ENCODE assay signal across 19 cellular contexts in the genomic region with DNA sequence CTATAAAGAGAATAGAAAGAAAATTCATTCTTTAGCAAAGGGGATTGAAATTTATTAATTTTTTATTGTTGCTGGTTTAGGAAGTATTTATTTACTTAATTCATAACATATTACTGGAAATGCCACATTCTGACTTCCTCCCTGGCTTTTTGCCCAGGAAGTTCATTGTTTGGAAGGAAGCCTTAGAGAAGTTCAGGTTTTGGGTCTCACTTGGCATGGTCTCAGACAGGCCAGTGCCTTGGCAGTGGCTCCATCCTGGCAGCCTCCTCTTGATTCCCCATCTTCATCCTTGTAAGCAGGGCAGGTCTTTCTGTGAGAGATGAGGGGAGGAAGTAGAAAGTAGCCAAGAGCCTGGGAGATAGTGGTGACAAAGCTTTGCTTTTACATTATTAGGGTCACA. TPM values are rescaled to one million over a fixed set of nuclear protein-coding genes. Genes with fewer than 3 reads are reported as not detected.
A peak's percentile ranks its signal among the peaks of the same experiment; 100 is the strongest.
DNase-seq lines count a peak whose midpoint lies in the region; ATAC-seq, FAIRE-seq and TF ChIP-seq lines count a peak whose summit lies in the region.
"Had no signal": no experiment of that assay in that cellular context is flagged by ENCODE, and none has a peak within 500 bp of the region (broad histone marks: within the 10 kb centered on the region; RNA-seq: fewer than 3 reads in every experiment).

No MANE protein-coding gene starts in this region.

- H3K4ac ChIP-seq in IMR-90 (ENCODE audit: low read depth, low read length) = 0 out of 2 replicates have a peak overlapping the region, but pooled peaks have one; percentile 35

- no peaks in the 10 kb centered on the region for H3K36me3 Mint-ChIP-seq in type B pancreatic cell
- H3K36me3 Mint-ChIP-seq: brain had no signal

- H4K20me1 ChIP-seq in IMR-90 (ENCODE audit: insufficient read depth, low read length) = no peaks in the 10 kb centered on the region

- peak overlapping the region; percentile 6; the same call in 1 of the 2 replicates for H2BK120ac ChIP-seq in IMR-90 (ENCODE audit: low read depth, low read length)

- TF ChIP-seq POLR2A in IMR-90 (IDR thresholded peaks at IDR 0.05; ENCODE audit: low read depth, low read length) = no peak
- TF ChIP-seq POLR2A in body of pancreas (IDR thresholded peaks at IDR 0.05) = no peak
- no peak for TF ChIP-seq POLR2A in esophagus muscularis mucosa (IDR thresholded peaks at IDR 0.05; ENCODE audit: low read depth)

- no peak for TF ChIP-seq EP300 in esophagus muscularis mucosa (IDR thresholded peaks at IDR 0.05)

- H2BK20ac ChIP-seq in IMR-90 (ENCODE audit: low read depth, low read length) = no peak overlapping the region

- H3K4me2 ChIP-seq in IMR-90 (ENCODE audit: low read depth, low read length) = no peak overlapping the region

- TF ChIP-seq CTCF in IMR-90 (conservative IDR thresholded peaks at IDR 0.05; ENCODE audit: low read depth, low read length) = no peak
- TF ChIP-seq CTCF in body of pancreas (IDR thresholded peaks at IDR 0.05) = no peak
- no peak for TF ChIP-seq CTCF in type B pancreatic cell (conservative IDR thresholded peaks at IDR 0.05)
- TF ChIP-seq CTCF in esophagus muscularis mucosa (IDR thresholded peaks at IDR 0.05) = no peak

- H3K27me3 ChIP-seq in ACC112 (ENCODE audit: insufficient read depth, low read length) (no peaks in the 10 kb centered on the region), IMR-90 (ENCODE audit: control insufficient read depth, insufficient read depth, low read length) (no peaks in the 10 kb centered on the region), body of pancreas (no peaks in the 10 kb centered on the region), esophagus muscularis mucosa (no peaks in the 10 kb centered on the region)
- H3K27me3 ChIP-seq: right lobe of liver, upper lobe of left lung had no signal

- H3K4me1 ChIP-seq in ACC112 (ENCODE audit: control insufficient read depth, insufficient read depth, low read length, unreplicated experiment) (peaks cover 25% of the 10 kb centered on the region), IMR-90 (ENCODE audit: control insufficient read depth, insufficient read depth, low read length) (no peaks in the 10 kb centered on the region), body of pancreas (no peaks in the 10 kb centered on the region), esophagus muscularis mucosa (peaks cover 0 to 8% (median 7%) of the 10 kb centered on the region in 4 donors)

- no peak overlapping the region for H3K9ac ChIP-seq in IMR-90 (ENCODE audit: low read depth, low read length)

- peak overlapping the region; percentile 60 for H3K27ac ChIP-seq in ACC112 (ENCODE audit: low read depth, low read length)
- no peak overlapping the region for H3K27ac ChIP-seq in IMR-90 (ENCODE audit: insufficient read depth, low read length)
- H3K27ac ChIP-seq in body of pancreas = peak overlapping the region in 2 of 4 donors; percentile 2 to 57
- H3K27ac ChIP-seq in esophagus muscularis mucosa (replicated peaks in 1 of 4) = no peak overlapping the region
- H3K27ac ChIP-seq: epithelial cell of prostate, left ventricle myocardium inferior, right lobe of liver, upper lobe of left lung had no signal

- H3K79me2 ChIP-seq in ACC112 (ENCODE audit: control insufficient read depth, insufficient read depth, low read length, unreplicated experiment) = peaks cover 2% of the 10 kb centered on the region

- H2AFZ ChIP-seq in ACC112 (ENCODE audit: low read length, unreplicated experiment) (no peak overlapping the region), IMR-90 (replicated peaks; ENCODE audit: low read length, poor library complexity) (peak overlapping the region; percentile 63)

- POLR2A ChIA-PET in IMR-90 (lab: Charles Lee; ENCODE audit: unreplicated experiment) = no interaction called here

- no peak overlapping the region for H2BK5ac ChIP-seq in IMR-90 (ENCODE audit: low read depth, low read length, poor library complexity, severe bottlenecking)

- peak overlapping the region; percentile 90; the same call in 2 of the 3 replicates for H2BK15ac ChIP-seq in IMR-90 (ENCODE audit: low read depth, low read length)

- dilution Hi-C loops in IMR-90 (cut with HindIII; ENCODE audit: low sequenced_read_pairs, unreplicated experiment) = no loop called here

- H3K79me1 ChIP-seq in IMR-90 (ENCODE audit: low read depth in 1 of 2, low read length in 2 of 2) = peaks cover 0 to 3% of the 10 kb centered on the region in 2 experiments; a peak in 1 of 4 replicates

- no peak for DNase-seq in IMR-90
- peak; percentile 18 to 56 (median 30) for DNase-seq in body of pancreas
- DNase-seq in mucosa of gallbladder (ENCODE audit: low spot score) = peak; percentile 80
- DNase-seq in type B pancreatic cell (ENCODE audit: extremely low spot score, unreplicated experiment) = no peak
- no peak for DNase-seq in GM19239 (ENCODE audit: insufficient read length, low spot score)
- no peak for DNase-seq in esophagus muscularis mucosa (ENCODE audit: extremely low spot score)
- DNase-seq: activated naive CD4-positive, alpha-beta T cell treated with anti-CD3 and anti-CD28 coated beads for 36 hours; left ventricle myocardium inferior; NCI-H187 treated with DMSO at 0.1 percent for 48 hours; nucleus accumbens; right lobe of liver; RPMI8226; stimulated activated naive CD4-positive, alpha-beta T cell treated with Interleukin-2 at 50 U/mL for 16 hours; upper lobe of left lung had no signal

- peaks cover 5% of the 10 kb centered on the region for H3K9me3 Mint-ChIP-seq in type B pancreatic cell
- H3K9me3 Mint-ChIP-seq: activated naive CD4-positive, alpha-beta T cell treated with anti-CD3 and anti-CD28 coated beads for 36 hours; brain had no signal

- H4K91ac ChIP-seq in IMR-90 (ENCODE audit: insufficient read depth, low read depth, low read length) = no peak overlapping the region; the same call in 1 of the 2 replicates

- H3K56ac ChIP-seq in IMR-90 (ENCODE audit: extremely low read depth, insufficient read depth, low read length) = no peak overlapping the region

- no peak for TF ChIP-seq RAD21 in IMR-90 (IDR thresholded peaks at IDR 0.05; ENCODE audit: low read length)

- CTCF ChIA-PET in IMR-90 (lab: Yijun Ruan, JAX) = no interaction called here

- no peak for FAIRE-seq in GM19239 (lab: Jason Lieb, UNC)

- H3K4me3 ChIP-seq in ACC112 (ENCODE audit: low read depth, low read length) = no peak overlapping the region
- H3K4me3 ChIP-seq in IMR-90 (ENCODE audit: insufficient read depth, low read depth, low read length) = no peak overlapping the region
- H3K4me3 ChIP-seq in body of pancreas = no peak overlapping the region
- H3K4me3 ChIP-seq in esophagus muscularis mucosa = no peak overlapping the region
- H3K4me3 ChIP-seq: left ventricle myocardium inferior, right lobe of liver, upper lobe of left lung had no signal

- no peak overlapping the region for H2AK9ac ChIP-seq in IMR-90 (replicated peaks; ENCODE audit: low read depth, low read length, poor library complexity)

- H3K27me3 Mint-ChIP-seq in type B pancreatic cell = no peaks in the 10 kb centered on the region
- H3K27me3 Mint-ChIP-seq: brain had no signal

- H4K8ac ChIP-seq in IMR-90 (ENCODE audit: low read depth in 2 of 2, low read length in 2 of 2) = no peak overlapping the region

- H2AK5ac ChIP-seq in IMR-90 (ENCODE audit: low read depth, low read length) = peak overlapping the region; percentile 89; the same call in 1 of the 2 replicates

- 0 out of 2 replicates have a peak, but pooled peaks cover 6% of the 10 kb centered on the region for H3K9me1 ChIP-seq in IMR-90 (ENCODE audit: insufficient read depth, low read length)

- no peak overlapping the region for H4K5ac ChIP-seq in IMR-90 (ENCODE audit: low read depth, low read length)

- no peaks in the 10 kb centered on the region for H3K4me1 Mint-ChIP-seq in type B pancreatic cell (ENCODE audit: unreplicated experiment)
- H3K4me1 Mint-ChIP-seq: brain had no signal

- in situ Hi-C loops in IMR-90 (cut with MboI; ENCODE audit: low sequenced_read_pairs) = no loop called here

- H3K9me3 ChIP-seq in IMR-90 (ENCODE audit: control insufficient read depth, insufficient read depth, low read length) (no peaks in the 10 kb centered on the region), body of pancreas (no peaks in the 10 kb centered on the region), esophagus muscularis mucosa (no peaks in the 10 kb centered on the region)
- H3K9me3 ChIP-seq: left ventricle myocardium inferior, right lobe of liver, upper lobe of left lung had no signal

- intact Hi-C loops in IMR-90 (cut with micrococcal nuclease) (no loop called here), body of pancreas (cut with DNase I) (no loop called here), esophagus muscularis mucosa (cut with DNase I) (no loop called here)

- H3K18ac ChIP-seq in IMR-90 (ENCODE audit: low read depth, low read length) = no peak overlapping the region

- H3K4me3 Mint-ChIP-seq in type B pancreatic cell = no peak overlapping the region
- H3K4me3 Mint-ChIP-seq: activated naive CD4-positive, alpha-beta T cell treated with anti-CD3 and anti-CD28 coated beads for 36 hours; brain; dendritic cell treated with granulocyte-macrophage colony-stimulating factor and Interleukin-4, amounts not matched to agents 40 ng/mL and 50 ng/mL, for 4 days had no signal

- ATAC-seq in IMR-90 (ENCODE audit: low read depth) = no peak
- ATAC-seq in body of pancreas = peak; percentile 47
- no peak for ATAC-seq in HG02798 (IDR thresholded peaks at IDR 0.05; ENCODE audit: poor library complexity, unreplicated experiment)

- H3K36me3 ChIP-seq in ACC112 (ENCODE audit: insufficient read depth, low read length) (no peaks in the 10 kb centered on the region), IMR-90 (ENCODE audit: control insufficient read depth, insufficient read depth, low read length) (no peaks in the 10 kb centered on the region), body of pancreas (replicated peaks in 1 of 2; ENCODE audit: insufficient read depth in 1 of 2, low read depth in 2 of 2) (no peaks in the 10 kb centered on the region), esophagus muscularis mucosa (peaks cover 0 to 11% (median 0%) of the 10 kb centered on the region in 4 donors)
- H3K36me3 ChIP-seq: left ventricle myocardium inferior, right lobe of liver, upper lobe of left lung had no signal

- H3K27ac Mint-ChIP-seq in type B pancreatic cell = no peak overlapping the region
- H3K27ac Mint-ChIP-seq: activated naive CD4-positive, alpha-beta T cell treated with anti-CD3 and anti-CD28 coated beads for 36 hours; brain; dendritic cell treated with granulocyte-macrophage colony-stimulating factor and Interleukin-4, amounts not matched to agents 40 ng/mL and 50 ng/mL, for 4 days had no signal

- no peak overlapping the region for H3K23ac ChIP-seq in IMR-90 (ENCODE audit: low read depth, low read length)

- H3K14ac ChIP-seq in IMR-90 (replicated peaks; ENCODE audit: low read depth, low read length) = peak overlapping the region; percentile 57; the same call in 1 of the 2 replicates

- no TSS peak for BruUV-seq in IMR-90 (replicated peaks; lab: Mats Ljungman, UMichigan)

RNA-seq across cellular contexts. Expression of a gene that starts 50.5 kb away (rescaled TPM):
- total RNA-seq in IMR-90 (2012; rRNA removed) (5.2 and 5.8 TPM in 2 replicates), body of pancreas (1 to 10 TPM in 1 of 2 donors, under 1 TPM in 1; 0.66 to 2.1 TPM), mucosa of gallbladder (6.6 TPM), type B pancreatic cell (ENCODE audit: low replicate concordance) (0.77 and 0.79 TPM in 2 replicates), esophagus muscularis mucosa (1 to 10 TPM; 3.0 to 5.0 (median 3.7) TPM)
- polyA plus RNA-seq in IMR-90 (2012; rRNA removed) = 4.0 and 5.0 TPM in 2 replicates
- 1.4 and 1.6 TPM in 2 replicates for polyA plus RNA-seq in IMR-90 (2012; cell fraction: cytosol; rRNA removed)
- polyA plus RNA-seq in IMR-90 (2012; cell fraction: nucleus; rRNA removed; ENCODE audit: low replicate concordance) = 2.9 and 13.7 TPM in 2 replicates

Comparison
In these comparisons a context has a peak if more than half of its experiments do, and no peak if none do; other contexts are left out.
1. DNase-seq: peak in body of pancreas (4 of 4) and mucosa of gallbladder (single experiment); none in IMR-90 (single experiment), type B pancreatic cell (single experiment), GM19239 (single experiment) and esophagus muscularis mucosa (single experiment).